Comparison of ENCODE assay signal across 11 cellular contexts in genomic region chr6:105560611-105561066, GRCh38.
A peak's percentile ranks its signal among the peaks of the same experiment; 100 is the strongest.
DNase-seq lines count a peak whose midpoint lies in the region; ATAC-seq, FAIRE-seq and TF ChIP-seq lines count a peak whose summit lies in the region.
"Had no signal": no experiment of that assay in that cellular context is flagged by ENCODE, and none has a peak within 500 bp of the region (broad histone marks: within the 10 kb centered on the region; RNA-seq: fewer than 3 reads in every experiment).

No MANE protein-coding gene starts in this region.

- H3K36me3 ChIP-seq in keratinocyte (ENCODE audit: control insufficient read depth in 2 of 2, extremely low read depth in 1 of 2, insufficient read depth in 2 of 2, low read length in 2 of 2) = no peaks in the 10 kb centered on the region

- H3K9me3 ChIP-seq in keratinocyte (ENCODE audit: control insufficient read depth, low read depth, low read length) = no peaks in the 10 kb centered on the region

- H3K79me2 ChIP-seq in keratinocyte (ENCODE audit: control insufficient read depth, insufficient read depth, low read length) = no peaks in the 10 kb centered on the region

- dilution Hi-C loops in keratinocyte (cut with MboI; ENCODE audit: extremely low pct_ligation_motif_present, low sequenced_read_pairs) = no loop called here

- TF ChIP-seq CTCF in HFFc6 (IDR thresholded peaks at IDR 0.05) (no peak), keratinocyte (optimal IDR thresholded peaks at IDR 0.05 in 1 of 3, IDR thresholded peaks at IDR 0.05 in 1 of 3, conservative IDR thresholded peaks at IDR 0.05 in 1 of 3; ENCODE audit: extremely low read depth in 1 of 3, insufficient read depth in 2 of 3, low read length in 3 of 3) (no peak)

- H3K4me1 ChIP-seq in keratinocyte (ENCODE audit: control insufficient read depth, extremely low read depth, insufficient read depth, low read length) = peaks cover 2% of the 10 kb centered on the region

- no peak overlapping the region for H3K27ac Mint-ChIP-seq in HFFc6
- H3K27ac Mint-ChIP-seq: GM23338, immature natural killer cell had no signal

- ATAC-seq in GM18909 (IDR thresholded peaks at IDR 0.05; ENCODE audit: poor library complexity, unreplicated experiment) = peak; percentile 93
- ATAC-seq: GM23338 had no signal

- peaks cover 13% of the 10 kb centered on the region for H3K36me3 Mint-ChIP-seq in HFFc6 (ENCODE audit: low read depth)

- H3K9ac ChIP-seq in keratinocyte (ENCODE audit: control insufficient read depth, extremely low read depth, insufficient read depth, low read length) = no peak overlapping the region

- peaks cover 6% of the 10 kb centered on the region for H3K4me1 Mint-ChIP-seq in HFFc6 (ENCODE audit: low read depth)
- H3K4me1 Mint-ChIP-seq: immature natural killer cell had no signal

- H3K27me3 ChIP-seq in keratinocyte (ENCODE audit: control insufficient read depth, extremely low read depth, insufficient read depth, low read length) = no peaks in the 10 kb centered on the region

- H3K4me3 ChIP-seq in keratinocyte (ENCODE audit: control insufficient read depth in 2 of 3, extremely low read depth in 1 of 3, insufficient read depth in 2 of 3, low read depth in 1 of 3, low read length in 3 of 3) = no peak overlapping the region
- H3K4me3 ChIP-seq: GM23338 had no signal

- DNase-seq in HFFc6 (peak; percentile 31), LHCN-M2 (ENCODE audit: low read depth) (peak; percentile 75), keratinocyte (ENCODE audit: low read depth, low spot score) (no peak), OCI-M1 (lab: John Stamatoyannopoulos, UW) (no peak), OCI-M2 (lab: John Stamatoyannopoulos, UW; ENCODE audit: unreplicated experiment) (no peak), GF-D8 (lab: John Stamatoyannopoulos, UW) (no peak)
- DNase-seq: activated gamma-delta T cell treated with Interleukin-2 at 50 U/mL for 16 hours; stimulated activated CD4-positive, alpha-beta T cell treated with anti-CD3 and anti-CD28 coated beads, Interleukin-15, amount 100 ng/mL, for 24 hours had no signal

- no peaks in the 10 kb centered on the region for H3K9me1 ChIP-seq in keratinocyte (ENCODE audit: control insufficient read depth, extremely low read depth, insufficient read depth, low read length)

- 0 out of 2 replicates have a peak, but pooled peaks cover 3% of the 10 kb centered on the region for H3K9me3 Mint-ChIP-seq in HFFc6

- H3K27ac ChIP-seq in keratinocyte (ENCODE audit: control insufficient read depth, insufficient read depth, low read length) = no peak overlapping the region

- H4K20me1 ChIP-seq in keratinocyte (ENCODE audit: control insufficient read depth, extremely low read depth, insufficient read depth, low read length) = no peaks in the 10 kb centered on the region

- peak; percentile 83 for FAIRE-seq in keratinocyte (lab: Jason Lieb, UNC)

- no peak overlapping the region for H3K4me3 Mint-ChIP-seq in HFFc6
- H3K4me3 Mint-ChIP-seq: GM23338, immature natural killer cell had no signal

- no peaks in the 10 kb centered on the region for H3K27me3 Mint-ChIP-seq in HFFc6 (ENCODE audit: insufficient read depth)

- no peak overlapping the region for H2AFZ ChIP-seq in keratinocyte (ENCODE audit: control insufficient read depth, low read length)
- H2AFZ ChIP-seq: GM23338 had no signal

- H3K4me2 ChIP-seq in keratinocyte (ENCODE audit: control insufficient read depth, extremely low read depth, insufficient read depth, low read depth, low read length) = no peak overlapping the region
- H3K4me2 ChIP-seq: GM23338 had no signal

Comparison
In these comparisons a context has a peak if more than half of its experiments do, and no peak if none do; other contexts are left out.
1. DNase-seq: peak in HFFc6 (single experiment) and LHCN-M2 (single experiment); none in keratinocyte (single experiment), OCI-M1 (single experiment), OCI-M2 (single experiment) and GF-D8 (single experiment).